ENCODE assay signal across 1 cellular context in genomic region chr1:169486281-169486904, GRCh38.
TF ChIP-seq lines count a peak whose summit lies in the region.

No MANE protein-coding gene starts in this region.

TF ChIP-seq in K562, 482 proteins besides CTCF, POLR2A, EP300 and RAD21 (continued from another document and continues in another):
- TF ChIP-seq PURB (CRISPR knock-in tag; IDR thresholded peaks at IDR 0.05; ENCODE audit: low read depth) = no peak
- 0 out of 2 replicates have a peak, but pooled peaks have one; percentile 63 for TF ChIP-seq CEBPB (tag; IDR thresholded peaks at IDR 0.05)
- 0 out of 2 replicates have a peak, but pooled peaks have one; percentile 2 for TF ChIP-seq ZBED1 (IDR thresholded peaks at IDR 0.05)
- no peak for TF ChIP-seq ZNF146 (CRISPR knock-in tag; IDR thresholded peaks at IDR 0.05; ENCODE audit: unreplicated experiment)
- TF ChIP-seq ZNF143 (CRISPR knock-in tag; IDR thresholded peaks at IDR 0.05) = no peak
- TF ChIP-seq ZNF274 (IDR thresholded peaks at IDR 0.05; ENCODE audit: borderline replicate concordance, low read depth, low read length) = no peak
- TF ChIP-seq LEF1 (IDR thresholded peaks at IDR 0.05) = peak; percentile 14; the same call in 1 of the 2 replicates
- no peak for TF ChIP-seq ZBTB12 (CRISPR knock-in tag; IDR thresholded peaks at IDR 0.05)
- TF ChIP-seq TEAD4 (IDR thresholded peaks at IDR 0.05; ENCODE audit: low read length) = no peak; the same call in 1 of the 2 replicates
- TF ChIP-seq TEAD4 (CRISPR knock-in tag; IDR thresholded peaks at IDR 0.05; ENCODE audit: borderline replicate concordance) = no peak
- TF ChIP-seq, protein P1, sequence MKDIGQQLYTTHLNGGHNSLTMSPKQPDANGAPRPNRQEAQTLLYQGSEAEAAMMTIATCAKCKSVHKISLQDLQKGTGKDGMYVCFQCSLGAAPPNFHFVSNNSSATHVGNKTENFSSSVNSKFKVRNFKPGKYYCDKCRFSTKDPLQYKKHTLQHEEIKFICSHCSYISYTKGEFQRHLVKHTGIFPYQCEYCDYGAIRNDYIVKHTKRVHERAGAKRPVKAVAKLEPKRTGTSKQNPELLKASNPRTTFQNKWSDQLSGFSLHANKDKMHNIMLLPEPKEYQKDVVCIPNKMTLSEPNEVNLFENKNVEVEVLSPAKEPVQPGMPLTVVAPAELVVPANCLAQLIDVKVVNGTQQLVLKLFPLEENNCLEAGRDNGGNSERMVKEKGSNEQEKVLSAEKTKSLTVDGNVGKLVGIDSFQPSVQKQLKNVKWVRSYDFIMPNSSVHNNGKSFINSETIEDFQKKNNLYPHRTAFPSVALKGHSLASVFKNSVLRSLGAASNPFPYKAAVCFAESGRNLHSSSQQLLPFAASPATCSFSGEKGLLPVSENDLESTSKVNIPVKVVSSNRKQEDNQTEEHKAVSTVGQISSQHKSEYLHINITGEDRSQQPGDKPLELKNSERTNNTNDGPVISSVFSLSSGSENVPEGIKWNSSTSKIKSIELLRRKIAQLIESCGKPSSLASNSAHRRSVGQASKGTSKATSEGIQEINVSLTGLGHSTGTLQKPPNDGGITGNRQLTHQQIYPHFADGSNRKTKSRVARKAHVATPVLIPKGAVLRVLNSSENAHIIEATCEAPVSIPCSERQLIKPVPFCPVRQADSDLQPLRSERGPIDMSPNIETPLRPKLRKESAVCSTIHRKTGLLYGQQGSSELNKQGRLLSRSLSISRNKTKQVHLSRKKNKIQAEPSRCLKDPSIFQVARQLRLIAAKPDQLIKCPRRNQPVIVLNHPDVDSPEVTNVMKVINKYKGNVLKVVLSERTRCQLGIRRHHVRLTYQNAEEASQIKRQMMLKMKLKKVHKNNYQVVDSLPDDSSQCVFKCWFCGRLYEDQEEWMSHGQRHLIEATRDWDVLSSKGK (CRISPR knock-in tag; IDR thresholded peaks at IDR 0.05) = no peak
- no peak for TF ChIP-seq YY1 (IDR thresholded peaks at IDR 0.05; ENCODE audit: borderline replicate concordance in 1 of 3, control insufficient read depth in 1 of 3, extremely low read depth in 1 of 3, insufficient read depth in 3 of 3, insufficient read length in 1 of 3, insufficient replicate concordance in 2 of 3, low read depth in 1 of 3, low read length in 2 of 3)
- TF ChIP-seq, protein P2, sequence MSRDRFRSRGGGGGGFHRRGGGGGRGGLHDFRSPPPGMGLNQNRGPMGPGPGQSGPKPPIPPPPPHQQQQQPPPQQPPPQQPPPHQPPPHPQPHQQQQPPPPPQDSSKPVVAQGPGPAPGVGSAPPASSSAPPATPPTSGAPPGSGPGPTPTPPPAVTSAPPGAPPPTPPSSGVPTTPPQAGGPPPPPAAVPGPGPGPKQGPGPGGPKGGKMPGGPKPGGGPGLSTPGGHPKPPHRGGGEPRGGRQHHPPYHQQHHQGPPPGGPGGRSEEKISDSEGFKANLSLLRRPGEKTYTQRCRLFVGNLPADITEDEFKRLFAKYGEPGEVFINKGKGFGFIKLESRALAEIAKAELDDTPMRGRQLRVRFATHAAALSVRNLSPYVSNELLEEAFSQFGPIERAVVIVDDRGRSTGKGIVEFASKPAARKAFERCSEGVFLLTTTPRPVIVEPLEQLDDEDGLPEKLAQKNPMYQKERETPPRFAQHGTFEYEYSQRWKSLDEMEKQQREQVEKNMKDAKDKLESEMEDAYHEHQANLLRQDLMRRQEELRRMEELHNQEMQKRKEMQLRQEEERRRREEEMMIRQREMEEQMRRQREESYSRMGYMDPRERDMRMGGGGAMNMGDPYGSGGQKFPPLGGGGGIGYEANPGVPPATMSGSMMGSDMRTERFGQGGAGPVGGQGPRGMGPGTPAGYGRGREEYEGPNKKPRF (IDR thresholded peaks at IDR 0.05; ENCODE audit: low read depth, low read length) = no peak
- no peak for TF ChIP-seq MYC (IDR thresholded peaks at IDR 0.05; ENCODE audit: low read depth, low read length)
- TF ChIP-seq MYC (CRISPR knock-in tag; IDR thresholded peaks at IDR 0.05; ENCODE audit: borderline replicate concordance, low read depth) = peak; percentile 82; the same call in 1 of the 2 replicates
- TF ChIP-seq CEBPG (CRISPR knock-in tag; IDR thresholded peaks at IDR 0.05) = peak; percentile 41; the same call in 1 of the 2 replicates
- TF ChIP-seq CEBPG (tag; conservative IDR thresholded peaks at IDR 0.05 in 1 of 2, IDR thresholded peaks at IDR 0.05 in 1 of 2) = peak; percentile 42 to 63; a peak in 3 of 4 replicates
- no peak for TF ChIP-seq ZNF408 (CRISPR knock-in tag; IDR thresholded peaks at IDR 0.05; ENCODE audit: low read depth)
- TF ChIP-seq DPF2 (IDR thresholded peaks at IDR 0.05) = 0 out of 2 replicates have a peak, but pooled peaks have one; percentile 43
- TF ChIP-seq CCNT2 (IDR thresholded peaks at IDR 0.05; ENCODE audit: borderline replicate concordance, extremely low read depth, insufficient read length, low read depth, low read length) = no peak
- no peak for TF ChIP-seq ZNF224 (CRISPR knock-in tag; IDR thresholded peaks at IDR 0.05)
- peak; percentile 40; the same call in 1 of the 2 replicates for TF ChIP-seq DIDO1 (tag; IDR thresholded peaks at IDR 0.05; ENCODE audit: low read depth)
- TF ChIP-seq ZNF57 (CRISPR knock-in tag; IDR thresholded peaks at IDR 0.05) = no peak
- TF ChIP-seq DACH1 (IDR thresholded peaks at IDR 0.05; ENCODE audit: partially characterized antibody) = no peak
- TF ChIP-seq U2AF2 (optimal IDR thresholded peaks at IDR 0.05; ENCODE audit: low read depth, low read length) = no peak
- TF ChIP-seq RBM15 (IDR thresholded peaks at IDR 0.05; ENCODE audit: insufficient read depth, low read length) = no peak
- TF ChIP-seq BMI1 (IDR thresholded peaks at IDR 0.05; ENCODE audit: low read length) = no peak
- no peak for TF ChIP-seq SNAPC5 (CRISPR knock-in tag; IDR thresholded peaks at IDR 0.05)
- no peak for TF ChIP-seq HNRNPK (IDR thresholded peaks at IDR 0.05; ENCODE audit: low read depth, low read length, poor library complexity, severe bottlenecking)
- TF ChIP-seq, protein P3, sequence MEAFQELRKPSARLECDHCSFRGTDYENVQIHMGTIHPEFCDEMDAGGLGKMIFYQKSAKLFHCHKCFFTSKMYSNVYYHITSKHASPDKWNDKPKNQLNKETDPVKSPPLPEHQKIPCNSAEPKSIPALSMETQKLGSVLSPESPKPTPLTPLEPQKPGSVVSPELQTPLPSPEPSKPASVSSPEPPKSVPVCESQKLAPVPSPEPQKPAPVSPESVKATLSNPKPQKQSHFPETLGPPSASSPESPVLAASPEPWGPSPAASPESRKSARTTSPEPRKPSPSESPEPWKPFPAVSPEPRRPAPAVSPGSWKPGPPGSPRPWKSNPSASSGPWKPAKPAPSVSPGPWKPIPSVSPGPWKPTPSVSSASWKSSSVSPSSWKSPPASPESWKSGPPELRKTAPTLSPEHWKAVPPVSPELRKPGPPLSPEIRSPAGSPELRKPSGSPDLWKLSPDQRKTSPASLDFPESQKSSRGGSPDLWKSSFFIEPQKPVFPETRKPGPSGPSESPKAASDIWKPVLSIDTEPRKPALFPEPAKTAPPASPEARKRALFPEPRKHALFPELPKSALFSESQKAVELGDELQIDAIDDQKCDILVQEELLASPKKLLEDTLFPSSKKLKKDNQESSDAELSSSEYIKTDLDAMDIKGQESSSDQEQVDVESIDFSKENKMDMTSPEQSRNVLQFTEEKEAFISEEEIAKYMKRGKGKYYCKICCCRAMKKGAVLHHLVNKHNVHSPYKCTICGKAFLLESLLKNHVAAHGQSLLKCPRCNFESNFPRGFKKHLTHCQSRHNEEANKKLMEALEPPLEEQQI (IDR thresholded peaks at IDR 0.05) = no peak
- no peak for TF ChIP-seq PTBP1 (IDR thresholded peaks at IDR 0.05; ENCODE audit: low read depth, low read length)
- TF ChIP-seq ARID1B (IDR thresholded peaks at IDR 0.05) = no peak
- peak; percentile 66 for TF ChIP-seq TEAD2 (tag; IDR thresholded peaks at IDR 0.05)
- no peak for TF ChIP-seq ZNF347 (CRISPR knock-in tag; IDR thresholded peaks at IDR 0.05; ENCODE audit: low read depth)
- no peak for TF ChIP-seq FOSL1 (tag; conservative IDR thresholded peaks at IDR 0.05)
- TF ChIP-seq KLF13 (tag; IDR thresholded peaks at IDR 0.05; ENCODE audit: borderline replicate concordance, low read depth) = no peak
- TF ChIP-seq THRA (IDR thresholded peaks at IDR 0.05) = no peak
- TF ChIP-seq ZNF780A (CRISPR knock-in tag; IDR thresholded peaks at IDR 0.05) = no peak
- TF ChIP-seq BRD9 (IDR thresholded peaks at IDR 0.05; ENCODE audit: low read depth, partially characterized antibody) = peak; percentile 52
- TF ChIP-seq, protein P4, sequence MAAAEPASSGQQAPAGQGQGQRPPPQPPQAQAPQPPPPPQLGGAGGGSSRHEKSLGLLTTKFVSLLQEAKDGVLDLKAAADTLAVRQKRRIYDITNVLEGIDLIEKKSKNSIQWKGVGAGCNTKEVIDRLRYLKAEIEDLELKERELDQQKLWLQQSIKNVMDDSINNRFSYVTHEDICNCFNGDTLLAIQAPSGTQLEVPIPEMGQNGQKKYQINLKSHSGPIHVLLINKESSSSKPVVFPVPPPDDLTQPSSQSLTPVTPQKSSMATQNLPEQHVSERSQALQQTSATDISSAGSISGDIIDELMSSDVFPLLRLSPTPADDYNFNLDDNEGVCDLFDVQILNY (CRISPR knock-in tag; IDR thresholded peaks at IDR 0.05) = no peak
- TF ChIP-seq RB1 (IDR thresholded peaks at IDR 0.05; ENCODE audit: low read depth) = no peak
- 0 out of 2 replicates have a peak, but pooled peaks have one; percentile 8 for TF ChIP-seq PYGO2 (tag; IDR thresholded peaks at IDR 0.05)
- TF ChIP-seq POU5F1 (IDR thresholded peaks at IDR 0.05; ENCODE audit: borderline replicate concordance, low read depth, low read length, partially characterized antibody) = no peak
- TF ChIP-seq, protein P5, sequence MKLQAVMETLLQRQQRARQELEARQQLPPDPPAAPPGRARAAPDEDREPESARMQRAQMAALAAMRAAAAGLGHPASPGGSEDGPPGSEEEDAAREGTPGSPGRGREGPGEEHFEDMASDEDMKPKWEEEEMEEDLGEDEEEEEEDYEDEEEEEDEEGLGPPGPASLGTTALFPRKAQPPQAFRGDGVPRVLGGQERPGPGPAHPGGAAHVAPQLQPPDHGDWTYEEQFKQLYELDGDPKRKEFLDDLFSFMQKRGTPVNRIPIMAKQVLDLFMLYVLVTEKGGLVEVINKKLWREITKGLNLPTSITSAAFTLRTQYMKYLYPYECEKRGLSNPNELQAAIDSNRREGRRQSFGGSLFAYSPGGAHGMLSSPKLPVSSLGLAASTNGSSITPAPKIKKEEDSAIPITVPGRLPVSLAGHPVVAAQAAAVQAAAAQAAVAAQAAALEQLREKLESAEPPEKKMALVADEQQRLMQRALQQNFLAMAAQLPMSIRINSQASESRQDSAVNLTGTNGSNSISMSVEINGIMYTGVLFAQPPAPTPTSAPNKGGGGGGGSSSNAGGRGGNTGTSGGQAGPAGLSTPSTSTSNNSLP (IDR thresholded peaks at IDR 0.05; ENCODE audit: borderline replicate concordance, low read depth, low read length) = no peak
- peak; percentile 28; the same call in 1 of the 2 replicates for TF ChIP-seq GATAD2A (IDR thresholded peaks at IDR 0.05)
- no peak for TF ChIP-seq THRB (CRISPR knock-in tag; conservative IDR thresholded peaks at IDR 0.05)
- TF ChIP-seq ATF1 (CRISPR knock-in tag; IDR thresholded peaks at IDR 0.05) = no peak
- TF ChIP-seq ATF1 (tag; IDR thresholded peaks at IDR 0.05) = peak; percentile 91
- TF ChIP-seq GABPA (tag; conservative IDR thresholded peaks at IDR 0.05; ENCODE audit: low read depth) = 0 out of 2 replicates have a peak, but pooled peaks have one; percentile 36
- peak; percentile 43; the same call in 1 of the 2 replicates for TF ChIP-seq ZC3H4 (CRISPR knock-in tag; IDR thresholded peaks at IDR 0.05; ENCODE audit: borderline replicate concordance)
- TF ChIP-seq ZBTB49 (CRISPR knock-in tag; IDR thresholded peaks at IDR 0.05; ENCODE audit: borderline replicate concordance) = no peak
- peak; percentile 75; the same call in 1 of the 2 replicates for TF ChIP-seq POLR2H (tag; IDR thresholded peaks at IDR 0.05; ENCODE audit: low read depth)
